ENCODE assay signal across 15 cellular contexts in the genomic region with DNA sequence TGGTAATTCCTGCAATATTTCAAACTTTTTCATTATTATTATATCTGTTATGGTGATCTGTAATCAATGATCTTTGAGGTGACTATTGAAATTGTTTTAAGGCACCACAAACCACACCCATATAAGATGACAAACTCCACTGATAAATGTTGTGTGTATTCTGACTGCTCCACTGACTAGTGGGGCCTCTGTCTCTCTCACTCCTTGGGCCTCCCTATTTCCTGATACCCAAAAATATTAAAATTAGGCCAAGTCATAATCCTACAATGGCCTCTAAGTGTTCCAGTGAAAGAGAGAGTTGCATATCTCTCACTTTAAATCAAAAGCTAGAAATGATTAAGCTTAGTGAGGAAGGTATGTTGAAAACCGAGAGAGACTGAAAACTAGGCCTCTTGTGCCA.
"Had no signal": no experiment of that assay in that cellular context is flagged by ENCODE, and none has a peak within 500 bp of the region (broad histone marks: within the 10 kb centered on the region; RNA-seq: fewer than 3 reads in every experiment).

No MANE protein-coding gene starts in this region.

- H3K27ac Mint-ChIP-seq: activated naive CD8-positive, alpha-beta T cell treated with anti-CD3 and anti-CD28 coated beads, Interleukin-2, amount 10 ng/mL, durations not matched to agents 7 days and 5 days; dendritic cell treated with granulocyte-macrophage colony-stimulating factor and Interleukin-4, amounts not matched to agents 40 ng/mL and 50 ng/mL, for 4 days; effector memory CD8-positive, alpha-beta T cell; nephron had no signal

- ATAC-seq: effector memory CD8-positive, alpha-beta T cell; heart left ventricle; upper lobe of right lung had no signal

- H3K27me3 Mint-ChIP-seq: activated naive CD8-positive, alpha-beta T cell treated with anti-CD3 and anti-CD28 coated beads, Interleukin-2, amount 10 ng/mL, durations not matched to agents 7 days and 5 days; dendritic cell treated with granulocyte-macrophage colony-stimulating factor and Interleukin-4, amounts not matched to agents 40 ng/mL and 50 ng/mL, for 4 days; effector memory CD8-positive, alpha-beta T cell had no signal

- H3K9me3 Mint-ChIP-seq: effector memory CD8-positive, alpha-beta T cell had no signal

- DNase-seq: activated CD8-positive, alpha-beta memory T cell treated with anti-CD3 and anti-CD28 coated beads for 24 hours; activated naive CD8-positive, alpha-beta T cell treated with anti-CD3 and anti-CD28 coated beads, Interleukin-2, amount 10 ng/mL, durations not matched to agents 7 days and 5 days; anterior cingulate cortex; brain microvascular endothelial cell; effector memory CD8-positive, alpha-beta T cell; heart left ventricle; immature natural killer cell; mesenchymal stem cell; occipital lobe; stimulated activated CD4-positive, alpha-beta T cell treated with anti-CD3 and anti-CD28 coated beads, Interleukin-4, amount 100 ng/mL, for 24 hours; SW 1271; T-helper 9 cell; upper lobe of right lung had no signal

- H3K4me1 Mint-ChIP-seq: nephron had no signal

- H3K4me3 Mint-ChIP-seq: activated naive CD8-positive, alpha-beta T cell treated with anti-CD3 and anti-CD28 coated beads, Interleukin-2, amount 10 ng/mL, durations not matched to agents 7 days and 5 days; dendritic cell treated with granulocyte-macrophage colony-stimulating factor and Interleukin-4, amounts not matched to agents 40 ng/mL and 50 ng/mL, for 4 days; nephron had no signal
